ENCODE assay signal across 1 cellular context in the genomic region with DNA sequence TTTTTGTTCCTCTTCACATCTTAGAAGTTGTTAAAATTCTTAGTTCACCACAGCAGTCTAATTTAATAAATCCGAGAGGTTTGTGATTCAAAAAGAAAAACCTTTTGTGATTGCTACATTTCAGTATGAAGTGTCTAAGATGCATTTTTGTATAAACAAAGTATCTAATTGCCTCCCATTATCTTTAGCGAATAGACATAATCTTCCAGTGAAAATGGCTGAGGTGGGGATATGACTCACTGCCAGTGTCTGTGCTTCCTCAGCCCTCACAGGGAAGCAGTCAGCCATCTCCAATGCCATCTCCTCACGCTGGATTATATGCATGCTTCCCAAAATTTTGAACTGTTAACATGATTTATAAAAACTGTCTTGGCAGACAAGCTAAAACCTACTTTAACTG.
TF ChIP-seq lines count a peak whose summit lies in the region.

No MANE protein-coding gene starts in this region.

TF ChIP-seq in endothelial cell of umbilical vein, 7 proteins besides CTCF, POLR2A, EP300 and RAD21 (continued from another document):
- TF ChIP-seq MYC (IDR thresholded peaks at IDR 0.05; ENCODE audit: low read depth, low read length) (no peak), MAX (IDR thresholded peaks at IDR 0.05; ENCODE audit: insufficient read depth, insufficient read length) (no peak), EZH2 (IDR thresholded peaks at IDR 0.05; ENCODE audit: borderline replicate concordance, low read depth, low read length, severe bottlenecking) (no peak), GATA2 (IDR thresholded peaks at IDR 0.05; ENCODE audit: insufficient read depth, insufficient read length, low read depth, low read length) (no peak)
